Comparison of ENCODE assay signal across 8 cellular contexts in genomic region chr16:71461686-71462648, GRCh38. TPM values are rescaled to one million over a fixed set of nuclear protein-coding genes. Genes with fewer than 3 reads are reported as not detected.
DNase-seq lines count a peak whose midpoint lies in the region; ATAC-seq lines count a peak whose summit lies in the region.

Gene ZNF23, minus strand, starts transcription at chr16:71462247. Its CDS starts 5,451 bp downstream, at chr16:71456796.

- H3K27ac Mint-ChIP-seq in natural killer cell treated with Interleukin-12 subunit alpha and Interleukin-12 subunit beta and Interleukin-15 and Interleukin-18, amount 100 ng/mL, for 72 hours = peak within 1 kb of the TSS; percentile 78 to 92

- H3K27me3 Mint-ChIP-seq in natural killer cell treated with Interleukin-12 subunit alpha and Interleukin-12 subunit beta and Interleukin-15 and Interleukin-18, amount 100 ng/mL, for 72 hours = no peaks in the 10 kb centered on the region

- peaks cover 13 to 19% of the 10 kb centered on the region in 2 donors for H3K4me1 Mint-ChIP-seq in natural killer cell treated with Interleukin-12 subunit alpha and Interleukin-12 subunit beta and Interleukin-15 and Interleukin-18, amount 100 ng/mL, for 72 hours (ENCODE audit: low read depth in 2 of 2)

- DNase-seq in DMS53 (lab: John Stamatoyannopoulos, UW) = peak; percentile 85
- peak; percentile 93 for DNase-seq in HuH-7 (ENCODE audit: low spot score)
- DNase-seq in RPMI7951 (ENCODE audit: low read depth) = peak; percentile 78
- peak; percentile 70 for DNase-seq in activated T-helper 9 cell treated with anti-CD3 and anti-CD28 coated beads, Interleukin-2, amount 50 U/mL, for 16 hours (ENCODE audit: low read depth)
- DNase-seq in fibroblast of peridontal ligament (ENCODE audit: extremely low read depth) = peak; percentile 71
- DNase-seq in natural killer cell treated with Interleukin-12 subunit alpha and Interleukin-12 subunit beta and Interleukin-15 and Interleukin-18, amount 100 ng/mL, for 72 hours (ENCODE audit: low spot score) = peak; percentile 88
- peak; percentile 73 for DNase-seq in stimulated activated naive CD4-positive, alpha-beta T cell treated with Interleukin-2 at 50 U/mL for 16 hours (lab: John Stamatoyannopoulos, UW)

- H3K4me3 Mint-ChIP-seq in natural killer cell treated with Interleukin-12 subunit alpha and Interleukin-12 subunit beta and Interleukin-15 and Interleukin-18, amount 100 ng/mL, for 72 hours = peak within 1 kb of the TSS; percentile 92

- H3K36me3 Mint-ChIP-seq in natural killer cell treated with Interleukin-12 subunit alpha and Interleukin-12 subunit beta and Interleukin-15 and Interleukin-18, amount 100 ng/mL, for 72 hours = no peaks in the 10 kb centered on the region

- ATAC-seq in GM21447 (IDR thresholded peaks at IDR 0.05; ENCODE audit: unreplicated experiment) = peak; percentile 95
- ATAC-seq in natural killer cell treated with Interleukin-12 subunit alpha and Interleukin-12 subunit beta and Interleukin-15 and Interleukin-18, amount 100 ng/mL, for 72 hours = peak; percentile 99

- H3K9me3 Mint-ChIP-seq in natural killer cell treated with Interleukin-12 subunit alpha and Interleukin-12 subunit beta and Interleukin-15 and Interleukin-18, amount 100 ng/mL, for 72 hours = no peaks in the 10 kb centered on the region

RNA-seq across cellular contexts. Expression of gene ZNF23, which starts in this region (rescaled TPM):
- total RNA-seq in RPMI7951 (2014; rRNA removed; shearing (Covaris generic)) = 9.1 and 10.2 TPM in 2 replicates
- 10 to 100 TPM; 10.4 to 13.1 TPM for total RNA-seq in natural killer cell treated with Interleukin-12 subunit alpha and Interleukin-12 subunit beta and Interleukin-15 and Interleukin-18, amount 100 ng/mL, for 72 hours

Comparison
In these comparisons a context has a peak if more than half of its experiments do, and no peak if none do; other contexts are left out.
1. Peak in every context shown above with its lines: DNase-seq and ATAC-seq.